ENCODE assay signal across 10 cellular contexts in the genomic region with DNA sequence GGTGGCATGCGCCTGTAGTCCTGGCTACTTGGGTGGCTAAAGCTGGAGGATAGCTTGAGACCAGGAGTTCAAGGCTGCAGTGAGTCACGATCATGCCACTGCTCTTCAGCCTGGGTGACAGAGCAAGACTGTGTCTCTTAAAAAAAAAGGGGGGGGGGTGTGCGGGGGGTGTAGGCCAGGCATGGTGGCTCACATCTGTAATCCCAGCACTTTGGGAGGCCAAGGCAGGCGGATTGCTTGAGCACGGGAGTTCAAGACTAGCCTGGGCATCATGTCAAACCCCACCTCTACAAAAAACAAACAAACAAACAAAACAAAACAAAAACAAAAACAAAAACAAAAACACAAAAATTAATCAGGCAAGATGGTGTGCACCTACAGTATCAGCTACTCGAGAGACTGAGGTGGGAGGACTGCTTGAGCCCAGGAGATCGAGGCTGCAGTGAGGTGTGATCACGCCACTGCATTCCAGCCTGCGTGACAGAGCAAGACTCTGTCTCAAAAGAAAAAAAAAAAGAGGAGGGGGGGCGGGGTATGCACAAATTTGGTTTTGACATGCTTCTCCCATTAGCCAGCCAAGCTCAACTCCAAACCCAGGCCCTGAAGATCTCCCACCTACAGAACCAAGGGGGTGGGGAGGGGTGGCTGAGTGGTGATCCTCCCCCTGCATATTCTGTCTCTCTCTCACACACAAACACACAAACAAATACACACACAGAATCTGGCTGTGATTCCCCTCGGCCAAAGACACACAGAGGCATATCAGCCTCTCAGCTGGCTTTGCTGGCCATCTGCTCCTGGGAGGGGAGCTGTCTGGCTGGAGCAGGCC. TPM values are rescaled to one million over a fixed set of nuclear protein-coding genes. Genes with fewer than 3 reads are reported as not detected.
A peak's percentile ranks its signal among the peaks of the same experiment; 100 is the strongest.
DNase-seq lines count a peak whose midpoint lies in the region; ATAC-seq and TF ChIP-seq lines count a peak whose summit lies in the region.
"Had no signal": no experiment of that assay in that cellular context is flagged by ENCODE, and none has a peak within 500 bp of the region (broad histone marks: within the 10 kb centered on the region; RNA-seq: fewer than 3 reads in every experiment).

No MANE protein-coding gene starts in this region.

- no peak for DNase-seq in H9
- no peak for DNase-seq in SK-N-SH
- DNase-seq in right cardiac atrium = peak in 1 of 3 donors; percentile 28
- no peak for DNase-seq in activated T-helper 2 cell treated with anti-CD3 and anti-CD28 coated beads, Interferon-gamma antibody, Interleukin-2, Interleukin-4, amounts not matched to agents 10 μg/mL and 5 μg/mL and 100 μg/mL, durations not matched to agents 14 hours and 24 hours and 36 hours (ENCODE audit: low spot score)
- DNase-seq in dermis blood vessel endothelial cell = no peak
- DNase-seq: NCI-H2029 had no signal

- H3F3A ChIP-seq in SK-N-SH (replicated peaks; ENCODE audit: insufficient read depth) = no peaks in the 10 kb centered on the region

- no peak overlapping the region for H2AK5ac ChIP-seq in H9 (ENCODE audit: insufficient read length, low read length)

- TF ChIP-seq RAD21 in SK-N-SH (IDR thresholded peaks at IDR 0.05; ENCODE audit: low read length) = 0 out of 2 replicates have a peak, but pooled peaks have one; percentile 10

- peaks cover 11 to 18% of the 10 kb centered on the region in 2 experiments for H3K4me1 Mint-ChIP-seq in H9
- H3K4me1 Mint-ChIP-seq in activated T-helper 2 cell treated with anti-CD3 and anti-CD28 coated beads, Interferon-gamma antibody, Interleukin-2, Interleukin-4, amounts not matched to agents 10 μg/mL and 5 μg/mL and 100 μg/mL, durations not matched to agents 14 hours and 24 hours and 36 hours (ENCODE audit: low read depth) = peaks cover 34% of the 10 kb centered on the region
- H3K4me1 Mint-ChIP-seq: neural crest cell had no signal

- H3K4me3 ChIP-seq in SK-N-SH (ENCODE audit: low read depth in 2 of 2, low read length in 1 of 2) (no peak overlapping the region), right cardiac atrium (ENCODE audit: low read length) (no peak overlapping the region), skin epidermis (peak overlapping the region in 3 of 7 experiments; percentile 0 to 26 (median 25))

- H3K56ac ChIP-seq in H9 (ENCODE audit: insufficient read length, low read depth, low read length) = no peak overlapping the region

- H2AFZ ChIP-seq in H9 (ENCODE audit: low read length) (no peak overlapping the region), SK-N-SH (ENCODE audit: low read depth) (no peak overlapping the region)

- H3K9ac ChIP-seq in H9 (ENCODE audit: extremely low read depth, insufficient read length, low read length) (no peak overlapping the region), SK-N-SH (no peak overlapping the region)

- POLR2A ChIA-PET in SK-N-SH (lab: Yijun Ruan, JAX) = interaction anchor here (0.6 to 1.4 kb wide), 4 partner anchors 13 to 408 kb away, joined by 3 to 4 read pairs (median 3); no protein-coding TSS in a partner anchor

- H3K36me3 ChIP-seq in SK-N-SH (replicated peaks in 1 of 2; ENCODE audit: control insufficient read depth in 1 of 2, insufficient read depth in 2 of 2, low read length in 1 of 2) = no peaks in the 10 kb centered on the region

- no peak overlapping the region for H3K23ac ChIP-seq in H9 (ENCODE audit: insufficient read length, low read depth, low read length)

- H3K14ac ChIP-seq in H9 (ENCODE audit: insufficient read depth, low read length) = no peak overlapping the region

- no peak overlapping the region for H4K5ac ChIP-seq in H9 (ENCODE audit: insufficient read length, low read depth, low read length)

- intact Hi-C loops in right cardiac atrium (cut with DNase I) = no loop called here
- intact Hi-C loops in activated T-helper 2 cell treated with anti-CD3 and anti-CD28 coated beads, Interferon-gamma antibody, Interleukin-2, Interleukin-4, amounts not matched to agents 10 μg/mL and 5 μg/mL and 100 μg/mL, durations not matched to agents 14 hours and 24 hours and 36 hours (cut with micrococcal nuclease) = loop anchor here (2.0 kb wide), 1 partner anchor 83 kb away; no protein-coding TSS in a partner anchor

- no peaks in the 10 kb centered on the region; a peak in 1 of 5 replicates for H3K9me3 Mint-ChIP-seq in H9
- H3K9me3 Mint-ChIP-seq in activated T-helper 2 cell treated with anti-CD3 and anti-CD28 coated beads, Interferon-gamma antibody, Interleukin-2, Interleukin-4, amounts not matched to agents 10 μg/mL and 5 μg/mL and 100 μg/mL, durations not matched to agents 14 hours and 24 hours and 36 hours = no peaks in the 10 kb centered on the region
- H3K9me3 Mint-ChIP-seq: activated CD4-positive, alpha-beta T cell treated with anti-CD3 and anti-CD28 coated beads, Interleukin-2, amount 10 ng/mL, durations not matched to agents 7 days and 5 days; neural crest cell had no signal

- H2BK5ac ChIP-seq in H9 (ENCODE audit: insufficient read length, low read length) = no peak overlapping the region

- H3K79me2 ChIP-seq in H9 (ENCODE audit: insufficient read depth, low read length) (no peaks in the 10 kb centered on the region), SK-N-SH (ENCODE audit: insufficient read depth) (no peaks in the 10 kb centered on the region)

- H3K27ac Mint-ChIP-seq in H9 = peak overlapping the region; percentile 43 to 70 (median 65); a peak in 5 of 7 replicates
- H3K27ac Mint-ChIP-seq in activated T-helper 2 cell treated with anti-CD3 and anti-CD28 coated beads, Interferon-gamma antibody, Interleukin-2, Interleukin-4, amounts not matched to agents 10 μg/mL and 5 μg/mL and 100 μg/mL, durations not matched to agents 14 hours and 24 hours and 36 hours = no peak overlapping the region

- H3K27me3 Mint-ChIP-seq in H9 (ENCODE audit: low read depth) = no peaks in the 10 kb centered on the region
- peaks cover 57% of the 10 kb centered on the region for H3K27me3 Mint-ChIP-seq in activated T-helper 2 cell treated with anti-CD3 and anti-CD28 coated beads, Interferon-gamma antibody, Interleukin-2, Interleukin-4, amounts not matched to agents 10 μg/mL and 5 μg/mL and 100 μg/mL, durations not matched to agents 14 hours and 24 hours and 36 hours (ENCODE audit: low read depth)

- no peaks in the 10 kb centered on the region for H3K4me1 ChIP-seq in H9 (ENCODE audit: insufficient read depth, low read length)
- peaks cover 0 to 16% of the 10 kb centered on the region in 2 experiments; a peak in 1 of 4 replicates for H3K4me1 ChIP-seq in SK-N-SH (ENCODE audit: control insufficient read depth in 1 of 2, insufficient read depth in 2 of 2, low read depth in 1 of 2, low read length in 1 of 2)
- no peaks in the 10 kb centered on the region for H3K4me1 ChIP-seq in right cardiac atrium (ENCODE audit: control insufficient read depth, insufficient read depth, low read length)

- H4K20me1 ChIP-seq in H9 (ENCODE audit: control insufficient read depth, insufficient read depth, insufficient read length) (no peaks in the 10 kb centered on the region), SK-N-SH (ENCODE audit: insufficient read depth) (no peaks in the 10 kb centered on the region)

- H2BK20ac ChIP-seq in H9 (ENCODE audit: low read depth, low read length, poor library complexity, severe bottlenecking) = no peak overlapping the region

- no peak overlapping the region for H2BK120ac ChIP-seq in H9 (ENCODE audit: low read depth, low read length, poor library complexity, severe bottlenecking)

- no CpG with 5 or more reads among the region's 11 CpGs for WGBS in H9 (ENCODE audit: extremely low coverage, insufficient read length, low lambda C conversion rate)
- WGBS in SK-N-SH (ENCODE audit: low lambda C conversion rate) = 74% methylated on average over 11 of the region's 11 CpGs
- 49% methylated on average over 11 of the region's 11 CpGs for WGBS in right cardiac atrium

- H2BK12ac ChIP-seq in H9 (ENCODE audit: insufficient read length, low read depth, low read length) = no peak overlapping the region

- ATAC-seq in right cardiac atrium = no peak
- ATAC-seq in GM18861 (IDR thresholded peaks at IDR 0.05; ENCODE audit: unreplicated experiment) = no peak

- H3K4me2 ChIP-seq in H9 (ENCODE audit: insufficient read depth, insufficient read length, low read length) (no peak overlapping the region), SK-N-SH (no peak overlapping the region)

- no peak overlapping the region for H4K91ac ChIP-seq in H9 (ENCODE audit: insufficient read length, low read depth, low read length)

- H3K18ac ChIP-seq in H9 (ENCODE audit: insufficient read length, low read depth, low read length) = no peak overlapping the region

- H3K4me3 Mint-ChIP-seq in H9 = no peak overlapping the region
- no peak overlapping the region for H3K4me3 Mint-ChIP-seq in activated T-helper 2 cell treated with anti-CD3 and anti-CD28 coated beads, Interferon-gamma antibody, Interleukin-2, Interleukin-4, amounts not matched to agents 10 μg/mL and 5 μg/mL and 100 μg/mL, durations not matched to agents 14 hours and 24 hours and 36 hours (ENCODE audit: low read depth)
- H3K4me3 Mint-ChIP-seq: neural crest cell had no signal

- no peak overlapping the region for H2BK15ac ChIP-seq in H9 (ENCODE audit: low read depth, low read length)

- H3K27me3 ChIP-seq in H9 (ENCODE audit: insufficient read depth, low read length) (no peaks in the 10 kb centered on the region), SK-N-SH (ENCODE audit: insufficient read depth) (no peaks in the 10 kb centered on the region), right cardiac atrium (ENCODE audit: control insufficient read depth, insufficient read depth) (no peaks in the 10 kb centered on the region)

- TF ChIP-seq EP300 in SK-N-SH (IDR thresholded peaks at IDR 0.05; ENCODE audit: borderline replicate concordance in 1 of 2, low read depth in 1 of 2, low read length in 1 of 2) = no peak; a peak in 1 of 4 replicates

- no peaks in the 10 kb centered on the region for H3K23me2 ChIP-seq in H9 (ENCODE audit: insufficient read length, low read depth, low read length, poor library complexity, severe bottlenecking)

- H3K9me3 ChIP-seq in H9 (ENCODE audit: control insufficient read depth, low read depth, low read length) (no peaks in the 10 kb centered on the region), SK-N-SH (no peaks in the 10 kb centered on the region), right cardiac atrium (ENCODE audit: control insufficient read depth, low read length) (no peaks in the 10 kb centered on the region)

- H3K4ac ChIP-seq in H9 (ENCODE audit: low read depth, low read length) = no peak overlapping the region

- H3K27ac ChIP-seq in H9 (ENCODE audit: insufficient read length, low read depth, low read length) (no peak overlapping the region), SK-N-SH (ENCODE audit: low read depth in 2 of 2, low read length in 1 of 2) (peak overlapping the region in 1 of 2 experiments; percentile 91; a peak in 2 of 4 replicates), right cardiac atrium (ENCODE audit: low read length) (peak overlapping the region; percentile 15), skin epidermis (peak overlapping the region in 17 of 21 experiments; percentile 3 to 86 (median 57))

- CTCF ChIA-PET in SK-N-SH (lab: Yijun Ruan, JAX) = interaction anchor here (0.7 to 0.8 kb wide), 2 partner anchors 14 to 313 kb away, joined by 3 read pairs; no protein-coding TSS in a partner anchor

- no peaks in the 10 kb centered on the region for H3K79me1 ChIP-seq in H9 (ENCODE audit: insufficient read depth, low read depth, low read length, poor library complexity, severe bottlenecking)

- no peak overlapping the region for H3T11ph ChIP-seq in H9 (ENCODE audit: low read length)

- no peak overlapping the region for H4K8ac ChIP-seq in H9 (replicated peaks; ENCODE audit: insufficient read length, low read depth, low read length)

- TF ChIP-seq CTCF in H9 (conservative IDR thresholded peaks at IDR 0.05) = no peak
- no peak for TF ChIP-seq CTCF in SK-N-SH (IDR thresholded peaks at IDR 0.05)

- H3K9me2 ChIP-seq in SK-N-SH = no peaks in the 10 kb centered on the region

- no peaks in the 10 kb centered on the region for H3K36me3 Mint-ChIP-seq in H9 (ENCODE audit: insufficient read depth in 1 of 3, low read depth in 3 of 3)
- H3K36me3 Mint-ChIP-seq in activated T-helper 2 cell treated with anti-CD3 and anti-CD28 coated beads, Interferon-gamma antibody, Interleukin-2, Interleukin-4, amounts not matched to agents 10 μg/mL and 5 μg/mL and 100 μg/mL, durations not matched to agents 14 hours and 24 hours and 36 hours (ENCODE audit: low read depth) = no peaks in the 10 kb centered on the region

RNA-seq across cellular contexts. Expression of a gene that starts 3.1 kb away (rescaled TPM):
- 1.8 and 1.9 TPM in 2 replicates for total RNA-seq in H9 (2021)
- polyA plus RNA-seq in SK-N-SH (2012; rRNA removed) = 0.05 and 0.06 TPM in 2 replicates
- 0.03 and 0.04 TPM in 2 replicates for polyA plus RNA-seq in SK-N-SH (2012; cell fraction: cytosol; rRNA removed)
- polyA plus RNA-seq in SK-N-SH (2012; cell fraction: nucleus; rRNA removed) = 0.06 and 0.08 TPM in 2 replicates
- 1 to 10 TPM; 2.0 to 3.6 (median 3.0) TPM for total RNA-seq in right cardiac atrium
- polyA plus RNA-seq in right cardiac atrium = 0.52 TPM
- 0.11 and 0.21 TPM in 2 replicates for total RNA-seq in activated T-helper 2 cell treated with anti-CD3 and anti-CD28 coated beads, Interferon-gamma antibody, Interleukin-2, Interleukin-4, amounts not matched to agents 10 μg/mL and 5 μg/mL and 100 μg/mL, durations not matched to agents 14 hours and 24 hours and 36 hours
- total RNA-seq in dermis blood vessel endothelial cell = 0.05 and 0.17 TPM in 2 replicates

RNA-seq across cellular contexts. Expression of a gene that starts 59.5 kb away (rescaled TPM):
- 126 and 132 TPM in 2 replicates for total RNA-seq in H9 (2021)
- 50.9 and 60.2 TPM in 2 replicates for polyA plus RNA-seq in SK-N-SH (2012; rRNA removed)
- polyA plus RNA-seq in SK-N-SH (2012; cell fraction: cytosol; rRNA removed) = 70.4 and 90.3 TPM in 2 replicates
- polyA plus RNA-seq in SK-N-SH (2012; cell fraction: nucleus; rRNA removed) = 34.1 and 39.8 TPM in 2 replicates
- total RNA-seq in right cardiac atrium = 10 to 100 TPM; 63.4 to 71.6 (median 64.1) TPM
- polyA plus RNA-seq in right cardiac atrium = 78.3 TPM
- 96.2 and 98.9 TPM in 2 replicates for total RNA-seq in activated T-helper 2 cell treated with anti-CD3 and anti-CD28 coated beads, Interferon-gamma antibody, Interleukin-2, Interleukin-4, amounts not matched to agents 10 μg/mL and 5 μg/mL and 100 μg/mL, durations not matched to agents 14 hours and 24 hours and 36 hours
- 54.1 and 68.1 TPM in 2 replicates for total RNA-seq in dermis blood vessel endothelial cell
